8 cellular contexts compared by ENCODE assay signal in the genomic region with DNA sequence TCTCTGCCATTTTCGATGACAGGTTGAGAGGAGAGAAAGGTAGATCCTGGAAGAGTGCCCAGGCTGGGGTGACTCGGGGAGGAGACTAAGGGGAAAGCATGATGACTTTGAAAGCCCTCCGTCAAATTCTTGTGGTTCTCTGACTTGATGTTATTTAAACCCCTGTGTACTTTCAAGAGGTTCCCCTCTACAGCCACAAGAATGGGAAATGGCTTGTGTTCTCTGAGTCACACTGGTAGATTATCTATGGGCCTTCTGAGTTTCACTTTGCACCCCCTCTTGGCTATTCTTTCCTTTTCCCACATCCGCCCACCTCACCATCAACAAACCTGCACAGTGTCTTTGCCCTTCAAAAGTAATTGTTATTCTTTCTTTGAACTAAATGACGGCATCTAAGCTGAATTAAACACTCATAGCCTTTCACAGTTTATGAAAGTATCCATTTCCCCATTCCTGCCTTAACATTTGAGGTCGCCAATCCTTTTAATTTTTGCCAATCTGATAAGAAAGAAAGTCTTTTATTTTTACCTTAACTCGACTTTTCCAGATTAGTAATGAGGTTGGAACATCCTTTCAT. TPM values are rescaled to one million over a fixed set of nuclear protein-coding genes. Genes with fewer than 3 reads are reported as not detected.
DNase-seq lines count a peak whose midpoint lies in the region; ATAC-seq and TF ChIP-seq lines count a peak whose summit lies in the region.

No MANE protein-coding gene starts in this region.

- ATAC-seq in GM18868 (IDR thresholded peaks at IDR 0.05; ENCODE audit: unreplicated experiment) (peak; percentile 77), HG03039 (IDR thresholded peaks at IDR 0.05; ENCODE audit: unreplicated experiment) (peak; percentile 65), mucosa of descending colon (peak; percentile 76)
- peak; percentile 87 for ATAC-seq in activated T-helper 17 cell treated with anti-CD3 and anti-CD28 coated beads, Interleukin-2, amount 50 U/mL, for 72 hours (replicated peaks)

- peak overlapping the region; percentile 62 for H3K4me3 Mint-ChIP-seq in activated T-helper 17 cell treated with anti-CD3 and anti-CD28 coated beads, Interleukin-2, amount 50 U/mL, for 72 hours

- no peaks in the 10 kb centered on the region for H3K9me2 ChIP-seq in OCI-LY7 (ENCODE audit: insufficient read depth, low read length)

- no TSS peak for BruUV-seq in OCI-LY7 (replicated peaks; lab: Mats Ljungman, UMichigan)

- H3K4me2 ChIP-seq in OCI-LY7 (ENCODE audit: low read length): peak overlapping the region; percentile 77

- H3K4me1 Mint-ChIP-seq in activated T-helper 17 cell treated with anti-CD3 and anti-CD28 coated beads, Interleukin-2, amount 50 U/mL, for 72 hours: peaks cover 39% of the 10 kb centered on the region

- H3K4me1 ChIP-seq in OCI-LY7 (ENCODE audit: insufficient read depth, low read length, poor library complexity, severe bottlenecking): peaks cover 67% of the 10 kb centered on the region
- H3K4me1 ChIP-seq in mucosa of descending colon (ENCODE audit: low read depth): peaks cover 6% of the 10 kb centered on the region
- peaks cover 0 to 14% (median 8%) of the 10 kb centered on the region in 4 donors for H3K4me1 ChIP-seq in tibial artery

- no peaks in the 10 kb centered on the region for H3K36me3 ChIP-seq in OCI-LY7 (ENCODE audit: insufficient read depth, low read length)
- no peaks in the 10 kb centered on the region for H3K36me3 ChIP-seq in mucosa of descending colon (ENCODE audit: low read depth)
- H3K36me3 ChIP-seq in tibial artery: no peaks in the 10 kb centered on the region

- H3K27ac Mint-ChIP-seq in activated T-helper 17 cell treated with anti-CD3 and anti-CD28 coated beads, Interleukin-2, amount 50 U/mL, for 72 hours: peak overlapping the region; percentile 76

- intact Hi-C loops in OCI-LY7 (cut with micrococcal nuclease; ENCODE audit: unreplicated experiment): no loop called here
- intact Hi-C loops in mucosa of descending colon (cut with DNase I, micrococcal nuclease): no loop called here
- intact Hi-C loops in tibial artery (cut with DNase I; ENCODE audit: low total_unique reads): no loop called here

- H3K4me3 ChIP-seq in OCI-LY7 (ENCODE audit: low read depth, low read length, poor library complexity, severe bottlenecking) (peak overlapping the region; percentile 25), mucosa of descending colon (no peak overlapping the region), tibial artery (no peak overlapping the region)

- no peak for TF ChIP-seq CTCF in OCI-LY7 (conservative IDR thresholded peaks at IDR 0.05; ENCODE audit: low read length)
- TF ChIP-seq CTCF in mucosa of descending colon (IDR thresholded peaks at IDR 0.05): no peak
- TF ChIP-seq CTCF in tibial artery (IDR thresholded peaks at IDR 0.05): no peak

- no peaks in the 10 kb centered on the region for H3K9me3 Mint-ChIP-seq in activated T-helper 17 cell treated with anti-CD3 and anti-CD28 coated beads, Interleukin-2, amount 50 U/mL, for 72 hours

- H4K20me1 ChIP-seq in OCI-LY7 (ENCODE audit: insufficient read depth, low read length): no peaks in the 10 kb centered on the region

- peak overlapping the region; percentile 17; the same call in 1 of the 2 replicates for H2AFZ ChIP-seq in OCI-LY7 (ENCODE audit: low read length)

- H3K9me3 ChIP-seq in OCI-LY7 (ENCODE audit: low read length): no peaks in the 10 kb centered on the region
- H3K9me3 ChIP-seq in mucosa of descending colon: no peaks in the 10 kb centered on the region
- no peaks in the 10 kb centered on the region for H3K9me3 ChIP-seq in tibial artery

- CTCF ChIA-PET in OCI-LY7 (lab: Charles Lee; ENCODE audit: unreplicated experiment): no interaction called here

- H3K27ac ChIP-seq in OCI-LY7 (ENCODE audit: low read depth, low read length, poor library complexity, severe bottlenecking) (peak overlapping the region; percentile 95), tibial artery (no peak overlapping the region)

- H3K79me2 ChIP-seq in OCI-LY7 (ENCODE audit: insufficient read depth, low read depth, low read length): no peaks in the 10 kb centered on the region

- H3K27me3 ChIP-seq in tibial artery: no peaks in the 10 kb centered on the region

- H3K36me3 Mint-ChIP-seq in activated T-helper 17 cell treated with anti-CD3 and anti-CD28 coated beads, Interleukin-2, amount 50 U/mL, for 72 hours (ENCODE audit: low read depth): no peaks in the 10 kb centered on the region

- DNase-seq in OCI-LY7 (ENCODE audit: low spot score): peak; percentile 70
- DNase-seq in mucosa of descending colon: peak in 1 of 3 donors; percentile 45
- DNase-seq in ureter (ENCODE audit: low spot score): no peak
- DNase-seq in NCI-H526 treated with DMSO at 0.1 percent for 48 hours (lab: John Stamatoyannopoulos, UW): no peak
- no peak for DNase-seq in tibial artery

- POLR2A ChIA-PET in OCI-LY7 (lab: Charles Lee): interaction anchor here (1.7 kb wide), 2 partner anchors 10 to 18 kb away, joined by 5 read pairs; no protein-coding TSS in a partner anchor

- no peaks in the 10 kb centered on the region for H3K27me3 Mint-ChIP-seq in activated T-helper 17 cell treated with anti-CD3 and anti-CD28 coated beads, Interleukin-2, amount 50 U/mL, for 72 hours

RNA-seq across cellular contexts. Expression of a gene that starts 24.1 kb away (rescaled TPM):
- total RNA-seq in OCI-LY7 (2014; rRNA removed; shearing (Covaris generic)): 4.6 and 7.0 TPM in 2 replicates
- total RNA-seq in OCI-LY7 (2022): 5.8 and 6.3 TPM in 2 replicates
- total RNA-seq in activated T-helper 17 cell treated with anti-CD3 and anti-CD28 coated beads, Interleukin-2, amount 50 U/mL, for 72 hours: 10 to 100 TPM; 22.5 to 28.5 TPM
- 1 to 10 TPM; 2.5 to 3.7 (median 3.0) TPM for total RNA-seq in mucosa of descending colon
- 4.1 TPM for total RNA-seq in ureter
